In the genomic region with DNA sequence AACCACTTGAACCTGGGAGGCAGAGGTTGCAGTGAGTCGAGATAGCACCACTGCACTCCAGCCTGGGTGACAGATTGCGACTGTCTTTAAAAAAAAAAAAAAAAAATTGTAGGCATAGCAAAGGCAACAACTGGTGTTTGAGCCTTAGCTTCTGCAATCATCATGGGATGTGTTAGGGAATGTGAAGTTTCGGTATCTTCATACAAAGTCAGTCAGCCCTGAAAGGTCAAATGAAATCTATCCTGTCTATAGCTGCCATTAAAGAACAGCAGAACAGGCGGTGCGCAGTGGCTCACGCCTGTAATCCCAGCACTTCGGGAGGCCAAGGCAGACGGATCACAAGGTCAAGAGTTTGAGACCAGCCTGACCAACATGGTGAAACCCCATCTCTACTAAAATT, we compare ENCODE assay signal across 8 cellular contexts. TPM values are rescaled to one million over a fixed set of nuclear protein-coding genes. Genes with fewer than 3 reads are reported as not detected.
DNase-seq lines count a peak whose midpoint lies in the region; ATAC-seq and TF ChIP-seq lines count a peak whose summit lies in the region.
"Not testable (repeated sequence)": the region's sequence is repeated elsewhere in the genome, so short reads cannot be mapped to it uniquely, and the experiment has no call there.

No MANE protein-coding gene starts in this region.

- not testable (repeated sequence) for H3K27me3 Mint-ChIP-seq in CD4-positive, alpha-beta T cell; WTC11 (ENCODE audit: low read depth); activated naive CD4-positive, alpha-beta T cell treated with anti-CD3 and anti-CD28 coated beads, Interleukin-2, amount 50 U/mL, for 24 hours; effector memory CD8-positive, alpha-beta T cell; natural killer cell (ENCODE audit: low read depth in 2 of 2)

- H3K27ac ChIP-seq in CD4-positive, alpha-beta T cell (ENCODE audit: low read depth, low read length): not testable (repeated sequence)
- peak overlapping the region; percentile 78 to 95 (median 85) for H3K27ac ChIP-seq in gastrocnemius medialis

- TF ChIP-seq POLR2A in gastrocnemius medialis (IDR thresholded peaks at IDR 0.05): not testable (repeated sequence)

- peaks cover 93% of the 10 kb centered on the region for H3K79me2 ChIP-seq in Loucy (ENCODE audit: insufficient read depth, low read length)

- CTCF ChIA-PET in CD4-positive, alpha-beta T cell (lab: Charles Lee): interaction anchor here (1.3 kb wide), 1 partner anchor 32 kb away, joined by 4 read pairs; no protein-coding TSS in a partner anchor
- CTCF ChIA-PET in WTC11 (lab: Charles Lee): not testable (repeated sequence)

- not testable (repeated sequence) for H3K4me3 Mint-ChIP-seq in CD4-positive, alpha-beta T cell; WTC11; activated naive CD4-positive, alpha-beta T cell treated with anti-CD3 and anti-CD28 coated beads, Interleukin-2, amount 50 U/mL, for 24 hours
- H3K4me3 Mint-ChIP-seq in effector memory CD8-positive, alpha-beta T cell: peak overlapping the region; percentile 6 to 29
- peak overlapping the region; percentile 25 for H3K4me3 Mint-ChIP-seq in natural killer cell

- peak overlapping the region; percentile 52 for H3K4me2 ChIP-seq in Loucy (ENCODE audit: low read depth, low read length, poor library complexity, severe bottlenecking)

- TF ChIP-seq CTCF in CD4-positive, alpha-beta T cell (IDR thresholded peaks at IDR 0.05); Loucy (conservative IDR thresholded peaks at IDR 0.05; ENCODE audit: low read length); WTC11 (IDR thresholded peaks at IDR 0.05); natural killer cell (IDR thresholded peaks at IDR 0.05); gastrocnemius medialis (IDR thresholded peaks at IDR 0.05 in 4 of 5, conservative IDR thresholded peaks at IDR 0.05 in 1 of 5): not testable (repeated sequence)

- H3F3A ChIP-seq in Loucy (ENCODE audit: low read depth): not testable (repeated sequence)

- DNase-seq in CD4-positive, alpha-beta T cell; WTC11 (ENCODE audit: low spot score); effector memory CD8-positive, alpha-beta T cell; natural killer cell: not testable (repeated sequence)
- DNase-seq in NCI-H524 (lab: John Stamatoyannopoulos, UW) (peak; percentile 28 to 60), gastrocnemius medialis (peak in 1 of 2 donors; percentile 50)

- H3K4me3 ChIP-seq in Loucy (ENCODE audit: low read length, poor library complexity, severe bottlenecking): not testable (repeated sequence)
- H3K4me3 ChIP-seq in gastrocnemius medialis: peak overlapping the region in 2 of 4 donors; percentile 18 to 34

- intact Hi-C loops in CD4-positive, alpha-beta T cell (cut with DNase I, micrococcal nuclease); natural killer cell (cut with micrococcal nuclease): not testable (repeated sequence)
- intact Hi-C loops in gastrocnemius medialis (cut with DNase I; ENCODE audit: low total_unique reads): loop anchor here (5.0 kb wide), 1 partner anchor 164 kb away; no protein-coding TSS in a partner anchor

- H3K36me3 Mint-ChIP-seq in CD4-positive, alpha-beta T cell (ENCODE audit: low read depth): peaks cover 55% of the 10 kb centered on the region
- peaks cover 18% of the 10 kb centered on the region for H3K36me3 Mint-ChIP-seq in WTC11
- not testable (repeated sequence) for H3K36me3 Mint-ChIP-seq in activated naive CD4-positive, alpha-beta T cell treated with anti-CD3 and anti-CD28 coated beads, Interleukin-2, amount 50 U/mL, for 24 hours; natural killer cell
- peaks cover 51% of the 10 kb centered on the region for H3K36me3 Mint-ChIP-seq in effector memory CD8-positive, alpha-beta T cell (ENCODE audit: insufficient read depth)

- not testable (repeated sequence) for H3K9me2 ChIP-seq in Loucy (replicated peaks; ENCODE audit: low read depth, low read length)

- ATAC-seq in CD4-positive, alpha-beta T cell (ENCODE audit: poor library complexity); WTC11; effector memory CD8-positive, alpha-beta T cell (replicated peaks); natural killer cell: not testable (repeated sequence)
- ATAC-seq in gastrocnemius medialis: peak; percentile 13 to 63

- H2AFZ ChIP-seq in Loucy (ENCODE audit: low read length): not testable (repeated sequence)

- peaks cover 64% of the 10 kb centered on the region for H4K20me1 ChIP-seq in Loucy (ENCODE audit: insufficient read depth, low read length, poor library complexity, severe bottlenecking)

- peak overlapping the region; percentile 11 for H3K27ac Mint-ChIP-seq in CD4-positive, alpha-beta T cell
- H3K27ac Mint-ChIP-seq in WTC11: peak overlapping the region; percentile 41; the same call in 1 of the 2 replicates
- H3K27ac Mint-ChIP-seq in activated naive CD4-positive, alpha-beta T cell treated with anti-CD3 and anti-CD28 coated beads, Interleukin-2, amount 50 U/mL, for 24 hours: peak overlapping the region; percentile 65
- H3K27ac Mint-ChIP-seq in effector memory CD8-positive, alpha-beta T cell: peak overlapping the region; percentile 28 to 69
- H3K27ac Mint-ChIP-seq in natural killer cell: peak overlapping the region; percentile 5 to 64

- not testable (repeated sequence) for H3K27me3 ChIP-seq in CD4-positive, alpha-beta T cell (ENCODE audit: control insufficient read depth, insufficient read depth, low read length); Loucy (ENCODE audit: insufficient read depth, low read length, poor library complexity, severe bottlenecking); gastrocnemius medialis

- H3K4me1 ChIP-seq in Loucy (ENCODE audit: insufficient read depth, low read length, poor library complexity, severe bottlenecking) (peaks cover 19% of the 10 kb centered on the region), gastrocnemius medialis (peaks cover 81 to 89% of the 10 kb centered on the region in 2 donors)

- not testable (repeated sequence) for H3K9me3 Mint-ChIP-seq in CD4-positive, alpha-beta T cell; WTC11; activated naive CD4-positive, alpha-beta T cell treated with anti-CD3 and anti-CD28 coated beads, Interleukin-2, amount 50 U/mL, for 24 hours; effector memory CD8-positive, alpha-beta T cell; natural killer cell

- in situ Hi-C loops in gastrocnemius medialis (cut with MboI; ENCODE audit: low sequenced_read_pairs in 4 of 4): not testable (repeated sequence)

- peaks cover 41% of the 10 kb centered on the region; the same call in 1 of the 2 replicates for H3K36me3 ChIP-seq in Loucy (ENCODE audit: insufficient read depth, low read length)
- peaks cover 0 to 19% of the 10 kb centered on the region in 2 donors for H3K36me3 ChIP-seq in gastrocnemius medialis

- POLR2A ChIA-PET in CD4-positive, alpha-beta T cell (lab: Charles Lee): interaction anchor here (1.0 to 1.1 kb wide), 2 partner anchors 12 to 14 kb away, joined by 3 to 6 read pairs; partner anchors contain the start of gene KBTBD2
- POLR2A ChIA-PET in WTC11 (lab: Charles Lee): interaction anchor here (0.7 kb wide), 2 partner anchors 64 to 220 kb away, joined by 3 to 4 read pairs; no protein-coding TSS in a partner anchor

- peaks cover 63% of the 10 kb centered on the region for H3K4me1 Mint-ChIP-seq in CD4-positive, alpha-beta T cell (ENCODE audit: low read depth)
- not testable (repeated sequence) for H3K4me1 Mint-ChIP-seq in WTC11
- H3K4me1 Mint-ChIP-seq in activated naive CD4-positive, alpha-beta T cell treated with anti-CD3 and anti-CD28 coated beads, Interleukin-2, amount 50 U/mL, for 24 hours: peaks cover 66% of the 10 kb centered on the region
- H3K4me1 Mint-ChIP-seq in effector memory CD8-positive, alpha-beta T cell (ENCODE audit: low read depth in 2 of 2): peaks cover 26 to 40% of the 10 kb centered on the region in 2 donors
- peaks cover 51 to 54% of the 10 kb centered on the region in 2 donors for H3K4me1 Mint-ChIP-seq in natural killer cell

- not testable (repeated sequence) for H3K9me3 ChIP-seq in CD4-positive, alpha-beta T cell (ENCODE audit: control insufficient read depth, low read length); Loucy (ENCODE audit: insufficient read depth, low read depth, low read length); gastrocnemius medialis

- H3K9ac ChIP-seq in Loucy (ENCODE audit: low read depth, low read length, poor library complexity, severe bottlenecking): not testable (repeated sequence)

RNA-seq across cellular contexts. Expression of gene KBTBD2, which starts 13.5 kb away (rescaled TPM):
- total RNA-seq in CD4-positive, alpha-beta T cell: 10 to 100 TPM; 92.3 to 93.9 TPM
- total RNA-seq in WTC11 (2021) (26.8 to 29.7 TPM (median 28.2 TPM) in 3 replicates), natural killer cell (100 to 1,000 TPM; 124 to 161 (median 150) TPM), gastrocnemius medialis (10 to 100 TPM; 54.3 to 92.5 (median 64.1) TPM)

Comparison
In these comparisons a context has a peak if more than half of its experiments do, and no peak if none do; other contexts are left out.
1. H3K27ac Mint-ChIP-seq: peak in every context shown above with its lines; median percentile 65 in activated naive CD4-positive, alpha-beta T cell treated with anti-CD3 and anti-CD28 coated beads, Interleukin-2, amount 50 U/mL, for 24 hours; 48 in effector memory CD8-positive, alpha-beta T cell; 41 in WTC11; 34 in natural killer cell; 11 in CD4-positive, alpha-beta T cell.